In genomic region chr17:16652847-16653366, GRCh38 we compare ENCODE assay signal across 8 cellular contexts. TPM values are rescaled to one million over a fixed set of nuclear protein-coding genes. Genes with fewer than 3 reads are reported as not detected.
DNase-seq lines count a peak whose midpoint lies in the region; ATAC-seq and TF ChIP-seq lines count a peak whose summit lies in the region.

No MANE protein-coding gene starts in this region.

- intact Hi-C loops in body of pancreas (cut with DNase I) = no loop called here

- H3K4me3 Mint-ChIP-seq in IgD-negative memory B cell = peak overlapping the region; percentile 82 to 91 (median 87)

- TF ChIP-seq POLR2A in body of pancreas (IDR thresholded peaks at IDR 0.05) = no peak

- ATAC-seq in body of pancreas (no peak), thoracic aorta (ENCODE audit: insufficient number of reproducible peaks, low FRiP score, low read depth) (no peak), GM19463 (IDR thresholded peaks at IDR 0.05; ENCODE audit: unreplicated experiment) (no peak)

- H3K9me3 ChIP-seq in body of pancreas = no peaks in the 10 kb centered on the region
- H3K9me3 ChIP-seq in thoracic aorta = no peaks in the 10 kb centered on the region

- no peaks in the 10 kb centered on the region for H3K27me3 ChIP-seq in body of pancreas
- H3K27me3 ChIP-seq in thoracic aorta (replicated peaks; ENCODE audit: insufficient read depth) = no peaks in the 10 kb centered on the region

- no peaks in the 10 kb centered on the region for H3K27me3 Mint-ChIP-seq in IgD-negative memory B cell

- H3K27ac ChIP-seq in body of pancreas (peak overlapping the region; percentile 91 to 95 (median 94)), thoracic aorta (peak overlapping the region; percentile 94 to 96)

- H3K4me1 ChIP-seq in body of pancreas (peaks cover 5% of the 10 kb centered on the region), thoracic aorta (ENCODE audit: control insufficient read depth in 1 of 2, low read depth in 2 of 2) (peaks cover 0 to 15% of the 10 kb centered on the region in 2 donors)

- no peaks in the 10 kb centered on the region for H3K36me3 ChIP-seq in body of pancreas (replicated peaks in 1 of 2; ENCODE audit: insufficient read depth in 1 of 2, low read depth in 2 of 2)
- H3K36me3 ChIP-seq in thoracic aorta = no peaks in the 10 kb centered on the region

- peaks cover 4% of the 10 kb centered on the region for H3K36me3 Mint-ChIP-seq in IgD-negative memory B cell

- 3 to 7% methylated on average over 8 of the region's 8 CpGs for WGBS in body of pancreas, 2 donors

- peaks cover 9 to 13% (median 9%) of the 10 kb centered on the region in 3 donors for H3K4me1 Mint-ChIP-seq in IgD-negative memory B cell

- peak overlapping the region; percentile 12 to 66 (median 53) for H3K27ac Mint-ChIP-seq in IgD-negative memory B cell

- TF ChIP-seq CTCF in GM12864 (IDR thresholded peaks at IDR 0.05; ENCODE audit: low read depth, low read length, missing control alignments) = no peak
- no peak for TF ChIP-seq CTCF in body of pancreas (IDR thresholded peaks at IDR 0.05)
- no peak for TF ChIP-seq CTCF in thoracic aorta (IDR thresholded peaks at IDR 0.05)

- H3K4me3 ChIP-seq in GM12864 (ENCODE audit: low read depth, low read length) (peak overlapping the region; percentile 95), body of pancreas (peak overlapping the region; percentile 19 to 33), thoracic aorta (peak overlapping the region; percentile 96)

- DNase-seq in GM12864 (ENCODE audit: low read depth) (no peak), body of pancreas (no peak), left kidney (ENCODE audit: low read depth, low spot score) (peak; percentile 9), thoracic aorta (ENCODE audit: low spot score) (no peak), kidney glomerular epithelial cell (lab: John Stamatoyannopoulos, UW) (no peak), SIG-M5 treated with dmso at 0.1 percent for 504 hours (lab: John Stamatoyannopoulos, UW; ENCODE audit: unreplicated experiment) (no peak)

- no peaks in the 10 kb centered on the region for H3K9me3 Mint-ChIP-seq in IgD-negative memory B cell

RNA-seq across cellular contexts. Expression of gene ZNF624, which starts 0.7 kb away (rescaled TPM):
- polyA plus RNA-seq in IgD-negative memory B cell = 3.9 TPM
- total RNA-seq in body of pancreas = under 1 TPM in 1 of 2 donors, not detected in 1; 0.52 TPM
- 1 to 10 TPM; 2.0 to 3.0 TPM for total RNA-seq in thoracic aorta

RNA-seq across cellular contexts. Expression of gene CCDC144A, which starts 37.1 kb away (rescaled TPM):
- not detected for polyA plus RNA-seq in IgD-negative memory B cell
- total RNA-seq in body of pancreas (1 to 10 TPM; 4.0 to 8.6 TPM), thoracic aorta (10 to 100 TPM in 1 of 2 donors, 1 to 10 TPM in 1; 6.5 to 36.3 TPM)

Comparison
In these comparisons a context has a peak if more than half of its experiments do, and no peak if none do; other contexts are left out.
1. H3K4me3 ChIP-seq: peak in every context shown above with its lines; median percentile 96 in thoracic aorta; 95 in GM12864; 26 in body of pancreas.